1 cellular context compared by ENCODE assay signal in the genomic region with DNA sequence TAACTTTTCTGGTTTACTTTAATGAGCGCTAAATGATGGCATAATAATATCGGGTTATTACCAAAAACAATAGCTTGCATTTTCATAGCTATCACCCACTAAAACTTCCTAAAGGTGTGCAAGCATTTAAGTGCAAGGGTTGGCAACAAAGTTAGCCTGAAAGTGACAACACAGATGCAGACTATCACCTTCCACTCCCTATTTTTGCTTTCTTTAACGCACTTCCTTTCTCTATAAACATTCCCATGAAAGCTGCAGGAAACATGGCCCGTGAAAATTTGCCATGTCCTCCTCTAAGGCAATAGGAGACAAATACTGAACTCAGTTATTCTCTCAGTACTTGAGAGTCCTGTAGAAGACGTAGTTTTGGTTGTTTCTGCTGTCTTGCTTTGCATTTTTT.
TF ChIP-seq lines count a peak whose summit lies in the region.

No MANE protein-coding gene starts in this region.

TF ChIP-seq in WTC11, 78 proteins besides CTCF, POLR2A, EP300 and RAD21 (continued from another document):
- TF ChIP-seq ZNF423 (CRISPR knock-in tag; IDR thresholded peaks at IDR 0.05) = no peak
- TF ChIP-seq ZNF396 (CRISPR knock-in tag; IDR thresholded peaks at IDR 0.05; ENCODE audit: borderline replicate concordance) = no peak
- TF ChIP-seq CREM (CRISPR knock-in tag; IDR thresholded peaks at IDR 0.05) = no peak
- TF ChIP-seq, protein P1, sequence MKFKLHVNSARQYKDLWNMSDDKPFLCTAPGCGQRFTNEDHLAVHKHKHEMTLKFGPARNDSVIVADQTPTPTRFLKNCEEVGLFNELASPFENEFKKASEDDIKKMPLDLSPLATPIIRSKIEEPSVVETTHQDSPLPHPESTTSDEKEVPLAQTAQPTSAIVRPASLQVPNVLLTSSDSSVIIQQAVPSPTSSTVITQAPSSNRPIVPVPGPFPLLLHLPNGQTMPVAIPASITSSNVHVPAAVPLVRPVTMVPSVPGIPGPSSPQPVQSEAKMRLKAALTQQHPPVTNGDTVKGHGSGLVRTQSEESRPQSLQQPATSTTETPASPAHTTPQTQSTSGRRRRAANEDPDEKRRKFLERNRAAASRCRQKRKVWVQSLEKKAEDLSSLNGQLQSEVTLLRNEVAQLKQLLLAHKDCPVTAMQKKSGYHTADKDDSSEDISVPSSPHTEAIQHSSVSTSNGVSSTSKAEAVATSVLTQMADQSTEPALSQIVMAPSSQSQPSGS (CRISPR knock-in tag; IDR thresholded peaks at IDR 0.05; ENCODE audit: borderline replicate concordance, low read depth) = no peak
- no peak for TF ChIP-seq FOXJ3 (CRISPR knock-in tag; IDR thresholded peaks at IDR 0.05; ENCODE audit: borderline replicate concordance)
- no peak for TF ChIP-seq JAZF1 (CRISPR knock-in tag; IDR thresholded peaks at IDR 0.05)
- no peak for TF ChIP-seq ZNF671 (CRISPR knock-in tag; IDR thresholded peaks at IDR 0.05)
- TF ChIP-seq ESRRA (CRISPR knock-in tag; IDR thresholded peaks at IDR 0.05; ENCODE audit: borderline replicate concordance) = no peak
- no peak for TF ChIP-seq NFE2L1 (CRISPR knock-in tag; IDR thresholded peaks at IDR 0.05)
- TF ChIP-seq, protein P2, sequence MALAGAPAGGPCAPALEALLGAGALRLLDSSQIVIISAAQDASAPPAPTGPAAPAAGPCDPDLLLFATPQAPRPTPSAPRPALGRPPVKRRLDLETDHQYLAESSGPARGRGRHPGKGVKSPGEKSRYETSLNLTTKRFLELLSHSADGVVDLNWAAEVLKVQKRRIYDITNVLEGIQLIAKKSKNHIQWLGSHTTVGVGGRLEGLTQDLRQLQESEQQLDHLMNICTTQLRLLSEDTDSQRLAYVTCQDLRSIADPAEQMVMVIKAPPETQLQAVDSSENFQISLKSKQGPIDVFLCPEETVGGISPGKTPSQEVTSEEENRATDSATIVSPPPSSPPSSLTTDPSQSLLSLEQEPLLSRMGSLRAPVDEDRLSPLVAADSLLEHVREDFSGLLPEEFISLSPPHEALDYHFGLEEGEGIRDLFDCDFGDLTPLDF (CRISPR knock-in tag; IDR thresholded peaks at IDR 0.05) = no peak
- TF ChIP-seq ELF4 (CRISPR knock-in tag; IDR thresholded peaks at IDR 0.05; ENCODE audit: low read depth) = no peak
- no peak for TF ChIP-seq FOXP1 (CRISPR knock-in tag; IDR thresholded peaks at IDR 0.05; ENCODE audit: borderline replicate concordance)
- TF ChIP-seq, protein P3, sequence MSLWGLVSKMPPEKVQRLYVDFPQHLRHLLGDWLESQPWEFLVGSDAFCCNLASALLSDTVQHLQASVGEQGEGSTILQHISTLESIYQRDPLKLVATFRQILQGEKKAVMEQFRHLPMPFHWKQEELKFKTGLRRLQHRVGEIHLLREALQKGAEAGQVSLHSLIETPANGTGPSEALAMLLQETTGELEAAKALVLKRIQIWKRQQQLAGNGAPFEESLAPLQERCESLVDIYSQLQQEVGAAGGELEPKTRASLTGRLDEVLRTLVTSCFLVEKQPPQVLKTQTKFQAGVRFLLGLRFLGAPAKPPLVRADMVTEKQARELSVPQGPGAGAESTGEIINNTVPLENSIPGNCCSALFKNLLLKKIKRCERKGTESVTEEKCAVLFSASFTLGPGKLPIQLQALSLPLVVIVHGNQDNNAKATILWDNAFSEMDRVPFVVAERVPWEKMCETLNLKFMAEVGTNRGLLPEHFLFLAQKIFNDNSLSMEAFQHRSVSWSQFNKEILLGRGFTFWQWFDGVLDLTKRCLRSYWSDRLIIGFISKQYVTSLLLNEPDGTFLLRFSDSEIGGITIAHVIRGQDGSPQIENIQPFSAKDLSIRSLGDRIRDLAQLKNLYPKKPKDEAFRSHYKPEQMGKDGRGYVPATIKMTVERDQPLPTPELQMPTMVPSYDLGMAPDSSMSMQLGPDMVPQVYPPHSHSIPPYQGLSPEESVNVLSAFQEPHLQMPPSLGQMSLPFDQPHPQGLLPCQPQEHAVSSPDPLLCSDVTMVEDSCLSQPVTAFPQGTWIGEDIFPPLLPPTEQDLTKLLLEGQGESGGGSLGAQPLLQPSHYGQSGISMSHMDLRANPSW (CRISPR knock-in tag; conservative IDR thresholded peaks at IDR 0.05; ENCODE audit: low read depth) = no peak
- no peak for TF ChIP-seq MYBL2 (CRISPR knock-in tag; IDR thresholded peaks at IDR 0.05)
- TF ChIP-seq ZNF138 (CRISPR knock-in tag; conservative IDR thresholded peaks at IDR 0.05) = no peak
- TF ChIP-seq NFATC4 (CRISPR knock-in tag; IDR thresholded peaks at IDR 0.05) = no peak
